Comparison of ENCODE assay signal across 10 cellular contexts in genomic region chr15:81108427-81108826, GRCh38. TPM values are rescaled to one million over a fixed set of nuclear protein-coding genes. Genes with fewer than 3 reads are reported as not detected.
DNase-seq lines count a peak whose midpoint lies in the region; ATAC-seq, FAIRE-seq and TF ChIP-seq lines count a peak whose summit lies in the region.
"Had no signal": no experiment of that assay in that cellular context is flagged by ENCODE, and none has a peak within 500 bp of the region (broad histone marks: within the 10 kb centered on the region; RNA-seq: fewer than 3 reads in every experiment).

No MANE protein-coding gene starts in this region.

- no peaks in the 10 kb centered on the region for H3K79me2 ChIP-seq in OCI-LY1 (ENCODE audit: insufficient read depth, low read length)

- no peaks in the 10 kb centered on the region for H4K20me1 ChIP-seq in OCI-LY1 (ENCODE audit: insufficient read depth, low read length)

- TF ChIP-seq CTCF in heart right ventricle (IDR thresholded peaks at IDR 0.05), result peak in 8 of 9 donors; percentile 18 to 69 (median 56)
- peak; percentile 54 for TF ChIP-seq CTCF in OCI-LY1 (IDR thresholded peaks at IDR 0.05; ENCODE audit: low read length)
- peak; percentile 49 for TF ChIP-seq CTCF in fibroblast of pulmonary artery (IDR thresholded peaks at IDR 0.05; ENCODE audit: low read length, missing control alignments)
- peak; percentile 6 for TF ChIP-seq CTCF in thoracic aorta (IDR thresholded peaks at IDR 0.05)
- peak in 2 of 4 donors; percentile 20 to 29 for TF ChIP-seq CTCF in pancreas (IDR thresholded peaks at IDR 0.05)
- peak in 1 of 3 experiments; percentile 35 for TF ChIP-seq CTCF in ascending aorta (IDR thresholded peaks at IDR 0.05)

- intact Hi-C loops in heart right ventricle (cut with DNase I) (loop anchor here in 5 of 10 donors (2.0 to 10.0 kb wide), 5 partner anchors 46 to 159 kb away; partner anchors contain the start of gene TLNRD1 (in 2 of the 5)), Right ventricle myocardium inferior (cut with DNase I) (loop anchor here (5.0 kb wide), 1 partner anchor 49 kb away; no protein-coding TSS in a partner anchor), pancreas (cut with DNase I) (loop anchor here (5.0 to 10.0 kb wide), 2 partner anchors 156 to 159 kb away; no protein-coding TSS in a partner anchor), ascending aorta (cut with DNase I) (loop anchor here (10.0 kb wide), 1 partner anchor 156 kb away; no protein-coding TSS in a partner anchor)

- H3K4me3 ChIP-seq in heart right ventricle (no peak overlapping the region), OCI-LY1 (ENCODE audit: low read depth, low read length, poor library complexity, severe bottlenecking) (no peak overlapping the region), fibroblast of pulmonary artery (replicated peaks; ENCODE audit: low read depth, low read length) (no peak overlapping the region), thoracic aorta (no peak overlapping the region), pancreas (no peak overlapping the region), ascending aorta (no peak overlapping the region)
- H3K4me3 ChIP-seq: SJSA1 had no signal

- H2AFZ ChIP-seq in OCI-LY1 (ENCODE audit: low read length), result no peak overlapping the region

- H3K4me2 ChIP-seq in OCI-LY1 (ENCODE audit: low read length), result no peak overlapping the region

- H3K9me3 ChIP-seq in heart right ventricle, result no peaks in the 10 kb centered on the region
- H3K9me3 ChIP-seq in OCI-LY1 (ENCODE audit: low read length), result no peaks in the 10 kb centered on the region
- no peaks in the 10 kb centered on the region for H3K9me3 ChIP-seq in thoracic aorta
- no peaks in the 10 kb centered on the region for H3K9me3 ChIP-seq in pancreas
- H3K9me3 ChIP-seq in ascending aorta, result no peaks in the 10 kb centered on the region
- H3K9me3 ChIP-seq: SJSA1 had no signal

- 20% methylated on average over 1 of the region's 1 CpG for WGBS in heart right ventricle, 2 donors
- WGBS in pancreas, 2 donors, result 14% methylated on average over 1 of the region's 1 CpG

- no peak overlapping the region for H3K9ac ChIP-seq in OCI-LY1 (ENCODE audit: low read length)

- H3K4me1 ChIP-seq in heart right ventricle (peaks cover 0 to 24% (median 2%) of the 10 kb centered on the region in 9 donors), OCI-LY1 (ENCODE audit: insufficient read depth, low read length, severe bottlenecking) (no peaks in the 10 kb centered on the region), thoracic aorta (ENCODE audit: control insufficient read depth in 1 of 2, low read depth in 2 of 2) (no peaks in the 10 kb centered on the region), pancreas (peaks cover 3 to 9% (median 7%) of the 10 kb centered on the region in 3 donors), ascending aorta (no peaks in the 10 kb centered on the region)

- peak overlapping the region in 1 of 10 donors; percentile 33 for H3K27ac ChIP-seq in heart right ventricle
- no peak overlapping the region for H3K27ac ChIP-seq in OCI-LY1 (ENCODE audit: low read depth, low read length, poor library complexity, severe bottlenecking)
- no peak overlapping the region for H3K27ac ChIP-seq in thoracic aorta
- H3K27ac ChIP-seq in pancreas, result no peak overlapping the region
- no peak overlapping the region for H3K27ac ChIP-seq in ascending aorta
- H3K27ac ChIP-seq: SJSA1 had no signal

- H3K27me3 ChIP-seq in heart right ventricle (no peaks in the 10 kb centered on the region), OCI-LY1 (ENCODE audit: insufficient read depth, low read length) (0 out of 2 replicates have a peak, but pooled peaks cover 3% of the 10 kb centered on the region), thoracic aorta (replicated peaks; ENCODE audit: insufficient read depth) (no peaks in the 10 kb centered on the region), pancreas (no peaks in the 10 kb centered on the region), ascending aorta (no peaks in the 10 kb centered on the region)

- no peaks in the 10 kb centered on the region for H3F3A ChIP-seq in OCI-LY1 (ENCODE audit: insufficient read depth, low read length)

- no peaks in the 10 kb centered on the region for H3K9me2 ChIP-seq in OCI-LY1 (ENCODE audit: low read depth, low read length)

- ATAC-seq in heart right ventricle (peak in 1 of 8 donors; percentile 48), Right ventricle myocardium inferior (no peak), thoracic aorta (ENCODE audit: insufficient number of reproducible peaks, low FRiP score, low read depth) (no peak), pancreas (no peak), HG03565 (IDR thresholded peaks at IDR 0.05; ENCODE audit: unreplicated experiment) (no peak)

- no peak for DNase-seq in heart right ventricle
- DNase-seq in Right ventricle myocardium inferior (ENCODE audit: missing footprints), result no peak
- no peak for DNase-seq in fibroblast of pulmonary artery (ENCODE audit: low read depth)
- DNase-seq in thoracic aorta (ENCODE audit: low spot score), result no peak
- DNase-seq in pancreas, result no peak
- DNase-seq in ascending aorta (ENCODE audit: low spot score in 2 of 2), result no peak

- no peak for FAIRE-seq in pancreas (lab: Jason Lieb, UNC)
- FAIRE-seq: colon had no signal

- H3K36me3 ChIP-seq in heart right ventricle (no peaks in the 10 kb centered on the region), OCI-LY1 (ENCODE audit: insufficient read depth, low read length) (no peaks in the 10 kb centered on the region), thoracic aorta (no peaks in the 10 kb centered on the region), pancreas (no peaks in the 10 kb centered on the region), ascending aorta (no peaks in the 10 kb centered on the region)
- H3K36me3 ChIP-seq: SJSA1 had no signal

RNA-seq across cellular contexts. Expression of gene CFAP161, which starts 25.6 kb away (rescaled TPM):
- total RNA-seq in heart right ventricle (1 to 10 TPM in 3 of 10 donors, under 1 TPM in 7; 0.28 to 1.2 (median 0.83) TPM), Right ventricle myocardium inferior (0.38 TPM), thoracic aorta (1 to 10 TPM in 1 of 2 donors, not detected in 1; 1.1 TPM), pancreas (under 1 TPM in 5 of 6 donors, not detected in 1; 0.14 to 0.25 (median 0.17) TPM), ascending aorta (not detected)
- polyA plus RNA-seq in heart right ventricle (under 1 TPM; 0.32 to 0.95 TPM), pancreas (under 1 TPM; 0.08 to 0.12 TPM)
- total RNA-seq: SJSA1 had no signal
